In genomic region chr19:42132030-42132628, GRCh38 we compare ENCODE assay signal across 8 cellular contexts. TPM values are rescaled to one million over a fixed set of nuclear protein-coding genes. Genes with fewer than 3 reads are reported as not detected.
DNase-seq lines count a peak whose midpoint lies in the region; ATAC-seq and TF ChIP-seq lines count a peak whose summit lies in the region.

Gene POU2F2, minus strand, starts transcription at chr19:42132446. Its CDS starts 35 bp downstream, at chr19:42132411.

- no peaks in the 10 kb centered on the region for H3K9me3 Mint-ChIP-seq in CD4-positive, CD25-positive, alpha-beta regulatory T cell
- H3K9me3 Mint-ChIP-seq in GM23338, result no peaks in the 10 kb centered on the region; the same call in 2 of the 3 replicates

- H3K9me2 ChIP-seq in GM23338 (ENCODE audit: insufficient read depth), result no peaks in the 10 kb centered on the region

- H3K27me3 Mint-ChIP-seq in CD4-positive, CD25-positive, alpha-beta regulatory T cell, result no peaks in the 10 kb centered on the region
- H3K27me3 Mint-ChIP-seq in GM23338 (ENCODE audit: insufficient read depth, low read depth, poor library complexity), result peaks cover 20% of the 10 kb centered on the region

- DNase-seq in CD4-positive, CD25-positive, alpha-beta regulatory T cell, result peak; percentile 88 to 93 (median 88)
- DNase-seq in GM23338 (ENCODE audit: low spot score) (peak; percentile 60), NCI-H446 treated with DMSO at 0.1 percent for 48 hours (lab: John Stamatoyannopoulos, UW) (no peak), DMS 273 (lab: John Stamatoyannopoulos, UW; ENCODE audit: unreplicated experiment) (no peak)
- peak; percentile 90 for DNase-seq in activated naive CD4-positive, alpha-beta T cell treated with anti-CD3 and anti-CD28 coated beads, Interleukin-2, amount 50 U/mL, for 16 hours
- DNase-seq in stimulated activated CD4-positive, alpha-beta T cell treated with anti-CD3 and anti-CD28 coated beads, Interleukin-4, amount 100 ng/mL, for 1 hour, result peak; percentile 86

- H3K27ac Mint-ChIP-seq in CD4-positive, CD25-positive, alpha-beta regulatory T cell, result peak within 1 kb of the TSS; percentile 29 to 96 (median 91)
- H3K27ac Mint-ChIP-seq in GM23338, result no peak within 1 kb of the TSS

- ATAC-seq in CD4-positive, CD25-positive, alpha-beta regulatory T cell (ENCODE audit: low read depth in 2 of 2), result peak; percentile 76 to 78
- ATAC-seq in GM23338, result peak; percentile 43

- peak within 1 kb of the TSS; percentile 81 for H3K27ac ChIP-seq in CD4-positive, CD25-positive, alpha-beta regulatory T cell (ENCODE audit: insufficient read depth, low read length, poor library complexity, severe bottlenecking)
- H3K27ac ChIP-seq in GM23338 (ENCODE audit: low read depth) (no peak within 1 kb of the TSS), iPS-18a (ENCODE audit: low read length) (no peak within 1 kb of the TSS)

- 0 out of 2 replicates have a peak, but pooled peaks cover 5% of the 10 kb centered on the region for H3F3A ChIP-seq in GM23338 (replicated peaks; ENCODE audit: low read depth)

- H3K79me2 ChIP-seq in GM23338 (replicated peaks; ENCODE audit: insufficient read depth), result no peaks in the 10 kb centered on the region

- TF ChIP-seq CTCF in GM23338 (conservative IDR thresholded peaks at IDR 0.05; ENCODE audit: low read depth in 2 of 2), result no peak

- peak within 1 kb of the TSS; percentile 87 for H3K4me2 ChIP-seq in GM23338

- H3K4me3 ChIP-seq in CD4-positive, CD25-positive, alpha-beta regulatory T cell (ENCODE audit: low read depth, low read length), result peak within 1 kb of the TSS; percentile 97
- H3K4me3 ChIP-seq in GM23338, result peak within 1 kb of the TSS; percentile 75
- peak within 1 kb of the TSS; percentile 61 for H3K4me3 ChIP-seq in iPS-18a (ENCODE audit: low read length)

- peak within 1 kb of the TSS; percentile 40 for H3K9ac ChIP-seq in iPS-18a (ENCODE audit: low read length)

- H3K4me1 Mint-ChIP-seq in CD4-positive, CD25-positive, alpha-beta regulatory T cell, result peaks cover 11 to 88% (median 59%) of the 10 kb centered on the region in 4 donors
- peaks cover 16% of the 10 kb centered on the region; the same call in 2 of the 3 replicates for H3K4me1 Mint-ChIP-seq in GM23338

- H3K27me3 ChIP-seq in CD4-positive, CD25-positive, alpha-beta regulatory T cell (ENCODE audit: control insufficient read depth, insufficient read depth, low read length), result no peaks in the 10 kb centered on the region
- H3K27me3 ChIP-seq in GM23338 (ENCODE audit: insufficient read depth) (peaks cover 19% of the 10 kb centered on the region), iPS-18a (ENCODE audit: control insufficient read depth, insufficient read depth, low read length) (peaks cover 28% of the 10 kb centered on the region)

- H3K36me3 ChIP-seq in CD4-positive, CD25-positive, alpha-beta regulatory T cell (ENCODE audit: control insufficient read depth, insufficient read depth, low read length), result peaks cover 6% of the 10 kb centered on the region
- H3K36me3 ChIP-seq in GM23338 (ENCODE audit: insufficient read depth), result no peaks in the 10 kb centered on the region
- no peaks in the 10 kb centered on the region for H3K36me3 ChIP-seq in iPS-18a (ENCODE audit: control insufficient read depth, low read depth, low read length)

- no peaks in the 10 kb centered on the region for H4K20me1 ChIP-seq in GM23338 (replicated peaks; ENCODE audit: insufficient read depth)

- peaks cover 4% of the 10 kb centered on the region for H3K36me3 Mint-ChIP-seq in CD4-positive, CD25-positive, alpha-beta regulatory T cell
- no peaks in the 10 kb centered on the region for H3K36me3 Mint-ChIP-seq in GM23338 (ENCODE audit: low read depth)

- peaks cover 81% of the 10 kb centered on the region for H3K4me1 ChIP-seq in CD4-positive, CD25-positive, alpha-beta regulatory T cell (ENCODE audit: control insufficient read depth, insufficient read depth, low read length, poor library complexity, severe bottlenecking)
- peaks cover 10% of the 10 kb centered on the region; the same call in 1 of the 2 replicates for H3K4me1 ChIP-seq in GM23338 (ENCODE audit: insufficient read depth)
- H3K4me1 ChIP-seq in iPS-18a (ENCODE audit: control insufficient read depth, low read depth, low read length), result peaks cover 10% of the 10 kb centered on the region

- peak within 1 kb of the TSS; percentile 96 for H2AFZ ChIP-seq in GM23338

- TF ChIP-seq POLR2A in Raji (IDR thresholded peaks at IDR 0.05; ENCODE audit: insufficient read depth, low read depth, low read length), result peak; percentile 92

- H3K4me3 Mint-ChIP-seq in CD4-positive, CD25-positive, alpha-beta regulatory T cell, result peak within 1 kb of the TSS; percentile 90 to 97 (median 94)
- H3K4me3 Mint-ChIP-seq in GM23338, result peak within 1 kb of the TSS; percentile 79

- H3K9me3 ChIP-seq in CD4-positive, CD25-positive, alpha-beta regulatory T cell (ENCODE audit: control insufficient read depth in 2 of 2, low read length in 2 of 2), result no peaks in the 10 kb centered on the region
- no peaks in the 10 kb centered on the region for H3K9me3 ChIP-seq in iPS-18a (ENCODE audit: control insufficient read depth, low read depth, low read length)

TF ChIP-seq in GM23338, 12 proteins besides CTCF, POLR2A, EP300 and RAD21 (continues in another document):
- TF ChIP-seq STAT1 (IDR thresholded peaks at IDR 0.05; ENCODE audit: unreplicated experiment), result no peak
- no peak for TF ChIP-seq ZNF462 (CRISPR knock-in tag; IDR thresholded peaks at IDR 0.05)
- no peak for TF ChIP-seq ZNF114 (CRISPR knock-in tag; IDR thresholded peaks at IDR 0.05)
- TF ChIP-seq JUNB (IDR thresholded peaks at IDR 0.05; ENCODE audit: unreplicated experiment), result no peak
- TF ChIP-seq CREB1 (CRISPR knock-in tag; IDR thresholded peaks at IDR 0.05; ENCODE audit: low read depth), result no peak
- no peak for TF ChIP-seq ZNF331 (CRISPR knock-in tag; IDR thresholded peaks at IDR 0.05; ENCODE audit: low read depth)
- no peak for TF ChIP-seq EZH2 (IDR thresholded peaks at IDR 0.05; ENCODE audit: low read depth, unreplicated experiment)
- no peak for TF ChIP-seq EZH2phosphoT487 (IDR thresholded peaks at IDR 0.05; ENCODE audit: unreplicated experiment)
- TF ChIP-seq POLR2AphosphoS5 (IDR thresholded peaks at IDR 0.05; ENCODE audit: low read depth), result no peak

RNA-seq across cellular contexts. Expression of gene POU2F2, which starts in this region (rescaled TPM):
- 48.9 TPM for total RNA-seq in CD4-positive, CD25-positive, alpha-beta regulatory T cell
- polyA plus RNA-seq in CD4-positive, CD25-positive, alpha-beta regulatory T cell, result 1 to 10 TPM; 4.2 to 7.2 (median 6.4) TPM
- 2.3 and 2.4 TPM in 2 replicates for total RNA-seq in GM23338 (2014; rRNA removed; shearing (Covaris generic))
- polyA plus RNA-seq in GM23338 (2016; fragmentation: Nextera tagmentation; extraction: Ambion mirVana), result 4.6 and 5.1 TPM in 2 replicates

Comparison
In these comparisons a context has a peak if more than half of its experiments do, and no peak if none do; other contexts are left out.
1. RNA of gene POU2F2 (total RNA-seq): 48.9 TPM in CD4-positive, CD25-positive, alpha-beta regulatory T cell (single experiment); 2.3 to 2.4 TPM in GM23338; every median in the first group is over 10 times any median in the second.
2. DNase-seq: peak in CD4-positive, CD25-positive, alpha-beta regulatory T cell (3 of 3), GM23338 (single experiment), activated naive CD4-positive, alpha-beta T cell treated with anti-CD3 and anti-CD28 coated beads, Interleukin-2, amount 50 U/mL, for 16 hours (single experiment) and stimulated activated CD4-positive, alpha-beta T cell treated with anti-CD3 and anti-CD28 coated beads, Interleukin-4, amount 100 ng/mL, for 1 hour (single experiment); none in NCI-H446 treated with DMSO at 0.1 percent for 48 hours (single experiment) and DMS 273 (single experiment).
3. Peak in every context shown above with its lines, with median percentiles within 50 percentile points of each other: H3K4me3 ChIP-seq.